Comparison of ENCODE assay signal across 18 cellular contexts in the genomic region with DNA sequence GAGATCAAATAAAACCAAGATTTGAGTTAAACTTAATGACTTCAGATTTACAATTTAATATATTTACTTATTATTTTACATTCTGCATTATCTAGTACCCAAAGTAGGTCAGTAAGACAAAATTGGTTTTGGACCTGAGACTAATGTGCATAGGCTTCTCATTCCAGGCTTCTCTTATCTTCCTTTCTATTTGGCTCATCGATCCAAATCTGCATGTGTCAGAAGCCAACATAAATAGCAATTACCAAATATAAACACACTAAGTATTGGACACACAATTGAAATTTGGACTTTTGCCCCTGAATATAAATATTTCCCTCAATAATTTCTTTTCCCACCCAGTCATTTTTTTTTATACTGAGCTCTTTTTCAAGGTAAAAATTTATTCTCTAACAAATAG.
"Had no signal": no experiment of that assay in that cellular context is flagged by ENCODE, and none has a peak within 500 bp of the region (broad histone marks: within the 10 kb centered on the region; RNA-seq: fewer than 3 reads in every experiment).

No MANE protein-coding gene starts in this region.

- H3K4me3 ChIP-seq: colonic mucosa, gastroesophageal sphincter, left ventricle myocardium inferior, lung, pancreas, smooth muscle cell, suprapubic skin, thyroid gland had no signal

- H3K4me2 ChIP-seq: smooth muscle cell had no signal

- DNase-seq: colonic mucosa; glutamatergic neuron; islet precursor cell; left ventricle myocardium inferior; mesendoderm; naive B cell; occipital lobe; pancreas; right cardiac atrium; stimulated activated CD4-positive, alpha-beta T cell treated with anti-CD3 and anti-CD28 coated beads, Interleukin-2, amount 100 ng/mL, for 48 hours; stimulated activated naive CD4-positive, alpha-beta T cell treated with Interleukin-2 at 50 U/mL for 16 hours; thyroid gland had no signal

- H3K27me3 ChIP-seq: colonic mucosa, gastroesophageal sphincter, pancreas, suprapubic skin, thyroid gland had no signal

- H3K9me3 ChIP-seq: colonic mucosa, gastroesophageal sphincter, pancreas, suprapubic skin, thyroid gland had no signal

- H3K4me1 ChIP-seq: colonic mucosa, gastroesophageal sphincter, left ventricle myocardium inferior, suprapubic skin, thyroid gland had no signal

- FAIRE-seq: pancreas, urothelium cell line had no signal

- H3K27ac ChIP-seq: colonic mucosa, gastroesophageal sphincter, left ventricle myocardium inferior, pancreas, suprapubic skin, thyroid gland had no signal

- ATAC-seq: esophagus mucosa, gastroesophageal sphincter, pancreas, right cardiac atrium had no signal

- H3K36me3 ChIP-seq: colonic mucosa, gastroesophageal sphincter, left ventricle myocardium inferior, pancreas, suprapubic skin, thyroid gland had no signal
